In the genomic region with DNA sequence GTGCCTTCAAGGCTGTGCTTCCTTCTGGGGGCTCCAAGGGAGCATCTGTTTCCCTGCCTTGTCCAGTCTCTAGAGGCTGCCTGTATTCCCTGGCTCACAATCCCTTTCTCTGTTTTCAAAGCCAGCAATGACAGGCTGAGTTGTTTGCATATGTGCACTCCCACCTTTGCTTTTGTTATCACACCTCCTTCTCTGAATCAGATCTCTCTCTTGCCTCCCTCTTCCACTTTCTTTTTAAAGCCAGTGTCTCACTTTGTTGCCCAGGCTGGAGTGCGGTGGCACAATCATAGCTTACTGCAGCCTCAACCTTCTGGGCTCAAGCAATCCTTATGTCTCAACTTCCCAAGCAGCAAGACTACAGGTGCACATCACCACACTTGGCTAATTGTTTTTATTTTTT, we compare ENCODE assay signal across 14 cellular contexts. TPM values are rescaled to one million over a fixed set of nuclear protein-coding genes. Genes with fewer than 3 reads are reported as not detected.
DNase-seq lines count a peak whose midpoint lies in the region; ATAC-seq and TF ChIP-seq lines count a peak whose summit lies in the region.
"Had no signal": no experiment of that assay in that cellular context is flagged by ENCODE, and none has a peak within 500 bp of the region (broad histone marks: within the 10 kb centered on the region; RNA-seq: fewer than 3 reads in every experiment).

No MANE protein-coding gene starts in this region.

- intact Hi-C loops in activated CD8-positive, alpha-beta T cell treated with anti-CD3 and anti-CD28 coated beads for 36 hours (cut with micrococcal nuclease), result no loop called here

- POLR2A ChIA-PET in activated CD8-positive, alpha-beta T cell treated with anti-CD3 and anti-CD28 coated beads for 36 hours (lab: Charles Lee), result no interaction called here
- POLR2A ChIA-PET in activated CD8-positive, alpha-beta T cell treated with anti-CD3 and anti-CD28 coated beads, Interleukin-2, amount 10 ng/mL, durations not matched to agents 7 days and 5 days (lab: Charles Lee), result no interaction called here

- no peak overlapping the region for H3K27ac Mint-ChIP-seq in activated CD8-positive, alpha-beta T cell treated with anti-CD3 and anti-CD28 coated beads for 36 hours
- no peak overlapping the region for H3K27ac Mint-ChIP-seq in activated CD8-positive, alpha-beta T cell treated with anti-CD3 and anti-CD28 coated beads, Interleukin-2, amount 10 ng/mL, durations not matched to agents 7 days and 5 days
- H3K27ac Mint-ChIP-seq: CD14-positive monocyte had no signal

- peak; percentile 25 for DNase-seq in activated CD8-positive, alpha-beta T cell treated with anti-CD3 and anti-CD28 coated beads for 36 hours
- DNase-seq in activated CD8-positive, alpha-beta T cell treated with anti-CD3 and anti-CD28 coated beads, Interleukin-2, amount 10 ng/mL, durations not matched to agents 7 days and 5 days, result no peak
- peak; percentile 7 for DNase-seq in stimulated activated CD4-positive, alpha-beta T cell treated with anti-CD3 and anti-CD28 coated beads, Interleukin-4, amount 100 ng/mL, for 24 hours
- DNase-seq in stimulated activated CD4-positive, alpha-beta T cell treated with anti-CD3 and anti-CD28 coated beads, Interleukin-4, amount 100 ng/mL, for 4 hours, result no peak
- DNase-seq in foreskin keratinocyte (no peak), inferior parietal cortex (ENCODE audit: extremely low spot score) (no peak)
- DNase-seq: Caco-2, GM23248, NCI-H1436, NCI-H2029 treated with DMSO at 0.1 percent for 48 hours, NCI-H510A had no signal

- peaks cover 2% of the 10 kb centered on the region for H3K27me3 ChIP-seq in foreskin keratinocyte

- peaks cover 16% of the 10 kb centered on the region for H3K36me3 Mint-ChIP-seq in activated CD8-positive, alpha-beta T cell treated with anti-CD3 and anti-CD28 coated beads for 36 hours (ENCODE audit: low read depth)
- H3K36me3 Mint-ChIP-seq in activated CD8-positive, alpha-beta T cell treated with anti-CD3 and anti-CD28 coated beads, Interleukin-2, amount 10 ng/mL, durations not matched to agents 7 days and 5 days (ENCODE audit: low read depth), result peaks cover 4% of the 10 kb centered on the region
- H3K36me3 Mint-ChIP-seq: CD14-positive monocyte had no signal

- no peaks in the 10 kb centered on the region for H3K9me3 Mint-ChIP-seq in activated CD8-positive, alpha-beta T cell treated with anti-CD3 and anti-CD28 coated beads for 36 hours
- no peaks in the 10 kb centered on the region for H3K9me3 Mint-ChIP-seq in activated CD8-positive, alpha-beta T cell treated with anti-CD3 and anti-CD28 coated beads, Interleukin-2, amount 10 ng/mL, durations not matched to agents 7 days and 5 days (ENCODE audit: insufficient read depth)

- no peak overlapping the region for H3K4me3 Mint-ChIP-seq in activated CD8-positive, alpha-beta T cell treated with anti-CD3 and anti-CD28 coated beads for 36 hours
- H3K4me3 Mint-ChIP-seq in activated CD8-positive, alpha-beta T cell treated with anti-CD3 and anti-CD28 coated beads, Interleukin-2, amount 10 ng/mL, durations not matched to agents 7 days and 5 days, result no peak overlapping the region
- H3K4me3 Mint-ChIP-seq: CD14-positive monocyte had no signal

- H3K4me1 ChIP-seq in foreskin keratinocyte, result peaks cover 2% of the 10 kb centered on the region
- H3K4me1 ChIP-seq: Caco-2 had no signal

- H3K4me1 Mint-ChIP-seq in activated CD8-positive, alpha-beta T cell treated with anti-CD3 and anti-CD28 coated beads for 36 hours (ENCODE audit: low read depth), result peaks cover 29% of the 10 kb centered on the region
- peaks cover 16% of the 10 kb centered on the region for H3K4me1 Mint-ChIP-seq in activated CD8-positive, alpha-beta T cell treated with anti-CD3 and anti-CD28 coated beads, Interleukin-2, amount 10 ng/mL, durations not matched to agents 7 days and 5 days (ENCODE audit: low read depth)
- H3K4me1 Mint-ChIP-seq: CD14-positive monocyte had no signal

- peak; percentile 70 for ATAC-seq in activated CD8-positive, alpha-beta T cell treated with anti-CD3 and anti-CD28 coated beads for 36 hours
- no peak for ATAC-seq in activated CD8-positive, alpha-beta T cell treated with anti-CD3 and anti-CD28 coated beads, Interleukin-2, amount 10 ng/mL, durations not matched to agents 7 days and 5 days
- ATAC-seq in foreskin keratinocyte (peak; percentile 20), HG03565 (IDR thresholded peaks at IDR 0.05; ENCODE audit: unreplicated experiment) (no peak)

- no peak for TF ChIP-seq CTCF in activated CD8-positive, alpha-beta T cell treated with anti-CD3 and anti-CD28 coated beads for 36 hours (IDR thresholded peaks at IDR 0.05)
- no peak for TF ChIP-seq CTCF in foreskin keratinocyte (conservative IDR thresholded peaks at IDR 0.05)

- no peaks in the 10 kb centered on the region for H3K27me3 Mint-ChIP-seq in activated CD8-positive, alpha-beta T cell treated with anti-CD3 and anti-CD28 coated beads for 36 hours
- no peaks in the 10 kb centered on the region for H3K27me3 Mint-ChIP-seq in activated CD8-positive, alpha-beta T cell treated with anti-CD3 and anti-CD28 coated beads, Interleukin-2, amount 10 ng/mL, durations not matched to agents 7 days and 5 days (ENCODE audit: low read depth)

- H3K27ac ChIP-seq in foreskin keratinocyte, result no peak overlapping the region
- H3K27ac ChIP-seq: GM23248 had no signal

- CTCF ChIA-PET in activated CD8-positive, alpha-beta T cell treated with anti-CD3 and anti-CD28 coated beads for 36 hours (lab: Charles Lee), result no interaction called here
- CTCF ChIA-PET in activated CD8-positive, alpha-beta T cell treated with anti-CD3 and anti-CD28 coated beads, Interleukin-2, amount 10 ng/mL, durations not matched to agents 7 days and 5 days (lab: Charles Lee), result no interaction called here

RNA-seq across cellular contexts. Expression of gene LEF1, which starts 37.1 kb away (rescaled TPM):
- 100 to 1,000 TPM; 178 to 182 TPM for total RNA-seq in activated CD8-positive, alpha-beta T cell treated with anti-CD3 and anti-CD28 coated beads for 36 hours
- total RNA-seq in activated CD8-positive, alpha-beta T cell treated with anti-CD3 and anti-CD28 coated beads, Interleukin-2, amount 10 ng/mL, durations not matched to agents 7 days and 5 days, result 100 to 1,000 TPM; 205 to 246 TPM
- 10.1 and 18.7 TPM in 2 replicates for total RNA-seq in foreskin keratinocyte
- polyA plus RNA-seq in foreskin keratinocyte, result 5.7 and 8.2 TPM in 2 replicates
- total RNA-seq: G401, GM23248 had no signal

Comparison
In these comparisons a context has a peak if more than half of its experiments do, and no peak if none do; other contexts are left out.
1. ATAC-seq: peak in activated CD8-positive, alpha-beta T cell treated with anti-CD3 and anti-CD28 coated beads for 36 hours (single experiment) and foreskin keratinocyte (single experiment); none in activated CD8-positive, alpha-beta T cell treated with anti-CD3 and anti-CD28 coated beads, Interleukin-2, amount 10 ng/mL, durations not matched to agents 7 days and 5 days (single experiment) and HG03565 (single experiment).
2. DNase-seq: peak in activated CD8-positive, alpha-beta T cell treated with anti-CD3 and anti-CD28 coated beads for 36 hours (single experiment) and stimulated activated CD4-positive, alpha-beta T cell treated with anti-CD3 and anti-CD28 coated beads, Interleukin-4, amount 100 ng/mL, for 24 hours (single experiment); none in activated CD8-positive, alpha-beta T cell treated with anti-CD3 and anti-CD28 coated beads, Interleukin-2, amount 10 ng/mL, durations not matched to agents 7 days and 5 days (single experiment), stimulated activated CD4-positive, alpha-beta T cell treated with anti-CD3 and anti-CD28 coated beads, Interleukin-4, amount 100 ng/mL, for 4 hours (0 of 2), foreskin keratinocyte (0 of 2) and inferior parietal cortex (single experiment).